In genomic region chr14:73744874-73745529, GRCh38 we compare ENCODE assay signal across 10 cellular contexts. TPM values are rescaled to one million over a fixed set of nuclear protein-coding genes. Genes with fewer than 3 reads are reported as not detected.
DNase-seq lines count a peak whose midpoint lies in the region; ATAC-seq and TF ChIP-seq lines count a peak whose summit lies in the region.
"Had no signal": no experiment of that assay in that cellular context is flagged by ENCODE, and none has a peak within 500 bp of the region (broad histone marks: within the 10 kb centered on the region; RNA-seq: fewer than 3 reads in every experiment).

No MANE protein-coding gene starts in this region.

- H3K27ac ChIP-seq in thyroid gland: peak overlapping the region in 2 of 3 donors; percentile 55 to 59
- H3K27ac ChIP-seq: KMS-11 had no signal

- H3K36me3 Mint-ChIP-seq in activated naive CD8-positive, alpha-beta T cell treated with anti-CD3 and anti-CD28 coated beads, Interleukin-2, amount 50 U/mL, for 24 hours (ENCODE audit: low read depth): peaks cover 7% of the 10 kb centered on the region
- peaks cover 2% of the 10 kb centered on the region for H3K36me3 Mint-ChIP-seq in memory B cell

- intact Hi-C loops in thyroid gland (cut with DNase I): no loop called here

- peak overlapping the region; percentile 80 for H3K4me3 Mint-ChIP-seq in activated naive CD8-positive, alpha-beta T cell treated with anti-CD3 and anti-CD28 coated beads, Interleukin-2, amount 50 U/mL, for 24 hours
- H3K4me3 Mint-ChIP-seq in memory B cell: peak overlapping the region; percentile 82

- no peak for TF ChIP-seq POLR2A in thyroid gland (IDR thresholded peaks at IDR 0.05)

- peak overlapping the region; percentile 97 for H3K27ac Mint-ChIP-seq in activated naive CD8-positive, alpha-beta T cell treated with anti-CD3 and anti-CD28 coated beads, Interleukin-2, amount 50 U/mL, for 24 hours
- H3K27ac Mint-ChIP-seq in memory B cell: peak overlapping the region; percentile 90

- 22 to 46% methylated on average over 3 to 6 of the region's 6 CpGs for whole genome bisulfite sequencing in thyroid gland, 2 donors

- no peaks in the 10 kb centered on the region for H3K27me3 Mint-ChIP-seq in activated naive CD8-positive, alpha-beta T cell treated with anti-CD3 and anti-CD28 coated beads, Interleukin-2, amount 50 U/mL, for 24 hours
- no peaks in the 10 kb centered on the region for H3K27me3 Mint-ChIP-seq in memory B cell

- no peaks in the 10 kb centered on the region for H3K9me3 ChIP-seq in thyroid gland

- H3K9me3 Mint-ChIP-seq in activated naive CD8-positive, alpha-beta T cell treated with anti-CD3 and anti-CD28 coated beads, Interleukin-2, amount 50 U/mL, for 24 hours: no peaks in the 10 kb centered on the region
- no peaks in the 10 kb centered on the region for H3K9me3 Mint-ChIP-seq in memory B cell

- H3K4me3 ChIP-seq in thyroid gland (replicated peaks in 1 of 3): no peak overlapping the region

- no peaks in the 10 kb centered on the region for H3K27me3 ChIP-seq in thyroid gland

- H3K4me1 Mint-ChIP-seq in activated naive CD8-positive, alpha-beta T cell treated with anti-CD3 and anti-CD28 coated beads, Interleukin-2, amount 50 U/mL, for 24 hours: peaks cover 99% of the 10 kb centered on the region
- peaks cover 70% of the 10 kb centered on the region for H3K4me1 Mint-ChIP-seq in memory B cell

- peaks cover 86 to 95% of the 10 kb centered on the region in 2 donors for H3K4me1 ChIP-seq in thyroid gland

- no peak for TF ChIP-seq CTCF in thyroid gland (IDR thresholded peaks at IDR 0.05)

- H3K36me3 ChIP-seq in thyroid gland: no peaks in the 10 kb centered on the region

- peak; percentile 57 for DNase-seq in activated T-cell treated with anti-CD3 and anti-CD28 coated beads, Interleukin-2, amount 50 U/mL, for 1 hour
- no peak for DNase-seq in activated T-cell treated with anti-CD3 and anti-CD28 coated beads, Interleukin-2, amount 50 U/mL, for 48 hours
- DNase-seq in activated naive CD8-positive, alpha-beta T cell treated with anti-CD3 and anti-CD28 coated beads, Interleukin-2, amount 50 U/mL, for 24 hours: no peak
- DNase-seq in memory B cell (ENCODE audit: low spot score in 2 of 2) (no peak), thyroid gland (peak; percentile 63 to 71), ecto neural progenitor cell (ENCODE audit: low spot score) (no peak), COLO829 (ENCODE audit: low spot score) (no peak)
- DNase-seq: dermis blood vessel endothelial cell had no signal

- ATAC-seq in activated naive CD8-positive, alpha-beta T cell treated with anti-CD3 and anti-CD28 coated beads, Interleukin-2, amount 50 U/mL, for 24 hours: no peak
- ATAC-seq in memory B cell (ENCODE audit: low read depth): no peak
- ATAC-seq in HG02884 (IDR thresholded peaks at IDR 0.05; ENCODE audit: unreplicated experiment): no peak

RNA-seq across cellular contexts. Expression of gene PNMA1, which starts 30.8 kb away (rescaled TPM):
- total RNA-seq in thyroid gland: 10 to 100 TPM; 21.7 to 27.7 (median 24.7) TPM

Comparison
In these comparisons a context has a peak if more than half of its experiments do, and no peak if none do; other contexts are left out.
1. DNase-seq: peak in activated T-cell treated with anti-CD3 and anti-CD28 coated beads, Interleukin-2, amount 50 U/mL, for 1 hour (single experiment) and thyroid gland (2 of 2); none in activated T-cell treated with anti-CD3 and anti-CD28 coated beads, Interleukin-2, amount 50 U/mL, for 48 hours (0 of 2), activated naive CD8-positive, alpha-beta T cell treated with anti-CD3 and anti-CD28 coated beads, Interleukin-2, amount 50 U/mL, for 24 hours (single experiment), memory B cell (0 of 2), ecto neural progenitor cell (single experiment) and COLO829 (single experiment).